In the genomic region with DNA sequence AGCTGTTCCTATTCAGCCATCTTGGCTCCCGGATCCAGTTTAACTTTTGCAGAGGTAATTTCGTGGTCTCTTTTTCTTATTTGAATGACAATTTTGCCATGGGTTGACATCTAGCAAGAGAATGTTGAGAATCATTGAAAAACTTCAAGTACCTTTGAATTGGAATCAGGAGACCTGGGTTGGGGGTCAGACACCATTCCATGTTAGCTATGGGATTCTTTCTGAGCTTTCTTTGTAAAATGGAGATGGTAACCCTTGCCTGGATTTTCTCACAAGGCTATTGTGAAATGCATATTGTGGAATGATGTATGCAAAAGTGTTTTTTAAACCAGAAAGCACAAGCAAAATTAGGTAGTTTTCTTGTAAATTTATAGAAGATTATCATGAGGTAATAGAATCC, we compare ENCODE assay signal across 14 cellular contexts.
DNase-seq lines count a peak whose midpoint lies in the region; ATAC-seq and TF ChIP-seq lines count a peak whose summit lies in the region.
"Had no signal": no experiment of that assay in that cellular context is flagged by ENCODE, and none has a peak within 500 bp of the region (broad histone marks: within the 10 kb centered on the region; RNA-seq: fewer than 3 reads in every experiment).

No MANE protein-coding gene starts in this region.

- H2AFZ ChIP-seq in hepatocyte: no peak overlapping the region

- H3K9ac ChIP-seq in HUES64 (ENCODE audit: low read depth, low read length): peak overlapping the region; percentile 85

- H4K20me1 ChIP-seq in hepatocyte (ENCODE audit: insufficient read depth, poor library complexity, severe bottlenecking): no peaks in the 10 kb centered on the region

- H3K27ac Mint-ChIP-seq in Caco-2 (ENCODE audit: unreplicated experiment): no peak overlapping the region
- no peak overlapping the region for H3K27ac Mint-ChIP-seq in nephron progenitor cell

- H3K4me3 ChIP-seq in Caco-2 (ENCODE audit: low read depth, low read length) (no peak overlapping the region), HUES64 (ENCODE audit: low read length) (peak overlapping the region; percentile 69), hepatocyte (no peak overlapping the region)
- H3K4me3 ChIP-seq: SJSA1 had no signal

- H3K36me3 Mint-ChIP-seq in Caco-2 (ENCODE audit: insufficient read depth, unreplicated experiment): no peaks in the 10 kb centered on the region
- H3K36me3 Mint-ChIP-seq in nephron progenitor cell (ENCODE audit: low read depth): peaks cover 12% of the 10 kb centered on the region

- peaks cover 9% of the 10 kb centered on the region for H3K9me3 Mint-ChIP-seq in Caco-2 (ENCODE audit: unreplicated experiment)
- peaks cover 47% of the 10 kb centered on the region for H3K9me3 Mint-ChIP-seq in nephron progenitor cell

- 59% methylated on average over 2 of the region's 2 CpGs for WGBS in HUES64
- whole genome bisulfite sequencing in hepatocyte (ENCODE audit: low lambda C conversion rate, missing lambda C conversion rate): 84% methylated on average over 2 of the region's 2 CpGs

- no peaks in the 10 kb centered on the region for H3K4me1 Mint-ChIP-seq in Caco-2 (ENCODE audit: low read depth, unreplicated experiment)
- H3K4me1 Mint-ChIP-seq in nephron progenitor cell: peaks cover 4% of the 10 kb centered on the region

- H3K27me3 Mint-ChIP-seq in Caco-2 (ENCODE audit: insufficient read depth, unreplicated experiment) (no peaks in the 10 kb centered on the region), nephron progenitor cell (ENCODE audit: low read depth, poor library complexity) (no peaks in the 10 kb centered on the region)

- H3K36me3 ChIP-seq in Caco-2 (ENCODE audit: control insufficient read depth, insufficient read depth, low read length): no peaks in the 10 kb centered on the region
- no peaks in the 10 kb centered on the region for H3K36me3 ChIP-seq in HUES64 (ENCODE audit: insufficient read depth, low read length)
- no peaks in the 10 kb centered on the region for H3K36me3 ChIP-seq in hepatocyte (replicated peaks; ENCODE audit: insufficient read depth, low read depth)
- H3K36me3 ChIP-seq: MG63, SJSA1 had no signal

- no peak for DNase-seq in Caco-2
- DNase-seq in hepatocyte (ENCODE audit: low spot score): no peak
- DNase-seq in nephron progenitor cell: no peak
- no peak for DNase-seq in stimulated activated CD4-positive, alpha-beta T cell treated with anti-CD3 and anti-CD28 coated beads, Interleukin-4, amount 100 ng/mL, for 4 hours
- no peak for DNase-seq in left cardiac atrium
- no peak for DNase-seq in amygdala (lab: John Stamatoyannopoulos, UW)
- DNase-seq in G401 (ENCODE audit: low spot score): no peak
- DNase-seq: DMS79, MG63, NCI-H1105, NCI-H1694, PC-3 had no signal

- no peaks in the 10 kb centered on the region for H3K27me3 ChIP-seq in Caco-2 (replicated peaks; ENCODE audit: control insufficient read depth, insufficient read depth, low read length)
- no peaks in the 10 kb centered on the region for H3K27me3 ChIP-seq in HUES64 (ENCODE audit: insufficient read depth, low read length)
- no peaks in the 10 kb centered on the region for H3K27me3 ChIP-seq in hepatocyte
- H3K27me3 ChIP-seq: MG63, SJSA1 had no signal

- CTCF ChIA-PET in Caco-2 (lab: Charles Lee): no interaction called here

- POLR2A ChIA-PET in Caco-2 (lab: Charles Lee): no interaction called here

- H3K9me3 ChIP-seq in Caco-2 (no peaks in the 10 kb centered on the region), HUES64 (ENCODE audit: insufficient read depth, low read depth, low read length) (no peaks in the 10 kb centered on the region), hepatocyte (ENCODE audit: low read depth) (no peaks in the 10 kb centered on the region)
- H3K9me3 ChIP-seq: MG63, SJSA1 had no signal

- peak overlapping the region; percentile 68 for H3K4me2 ChIP-seq in hepatocyte

- no peaks in the 10 kb centered on the region for H3K9me2 ChIP-seq in hepatocyte (replicated peaks; ENCODE audit: insufficient read depth)

- H3K4me1 ChIP-seq in Caco-2 (no peaks in the 10 kb centered on the region), HUES64 (ENCODE audit: insufficient read depth, low read length) (peaks cover 6% of the 10 kb centered on the region; the same call in 1 of the 2 replicates), hepatocyte (ENCODE audit: insufficient read depth) (no peaks in the 10 kb centered on the region)
- H3K4me1 ChIP-seq: SJSA1 had no signal

- H3K79me2 ChIP-seq in hepatocyte: no peaks in the 10 kb centered on the region

- H3K4me3 Mint-ChIP-seq in Caco-2 (ENCODE audit: unreplicated experiment) (peak overlapping the region; percentile 43), nephron progenitor cell (peak overlapping the region; percentile 72)

- ATAC-seq in left cardiac atrium: no peak
- ATAC-seq: PC-3 had no signal

- no peak overlapping the region for H3K27ac ChIP-seq in HUES64 (ENCODE audit: low read depth, low read length)
- no peak overlapping the region for H3K27ac ChIP-seq in hepatocyte
- H3K27ac ChIP-seq: SJSA1 had no signal

- in situ Hi-C loops in G401 (cut with HindIII; ENCODE audit: low sequenced_read_pairs): no loop called here

- intact Hi-C loops in Caco-2 (cut with micrococcal nuclease; ENCODE audit: unreplicated experiment): no loop called here
- intact Hi-C loops in left cardiac atrium (cut with DNase I): no loop called here

- no TSS peak for BruUV-seq in Caco-2 (replicated peaks; lab: Mats Ljungman, UMichigan)

- TF ChIP-seq CTCF in Caco-2 (IDR thresholded peaks at IDR 0.05; ENCODE audit: insufficient read depth in 1 of 2, low read depth in 1 of 2, low read length in 1 of 2, severe bottlenecking in 1 of 2, unreplicated experiment in 1 of 2) (no peak), hepatocyte (IDR thresholded peaks at IDR 0.05; ENCODE audit: poor library complexity) (no peak), nephron progenitor cell (IDR thresholded peaks at IDR 0.05) (no peak)
